ENCODE assay signal across 8 cellular contexts in genomic region chr9:127452481-127453092, GRCh38. TPM values are rescaled to one million over a fixed set of nuclear protein-coding genes. Genes with fewer than 3 reads are reported as not detected.
DNase-seq lines count a peak whose midpoint lies in the region; ATAC-seq and TF ChIP-seq lines count a peak whose summit lies in the region.

No MANE protein-coding gene starts in this region.

- H3K4me1 ChIP-seq in BE2C (no peaks in the 10 kb centered on the region; the same call in 1 of the 2 replicates), adrenal gland (replicated peaks in 1 of 2) (peaks cover 16 to 38% of the 10 kb centered on the region in 2 donors), iPS-20b (ENCODE audit: insufficient read depth, low read length) (peaks cover 5% of the 10 kb centered on the region; the same call in 1 of the 2 replicates), subcutaneous abdominal adipose tissue (ENCODE audit: control insufficient read depth in 5 of 5, insufficient read depth in 5 of 5, low read length in 5 of 5) (peaks cover 8 to 62% (median 40%) of the 10 kb centered on the region in 5 donors)

- H3K4me3 Mint-ChIP-seq in IgD-negative memory B cell: peak overlapping the region; percentile 95 to 99 (median 96)

- H3K9me3 ChIP-seq in BE2C (no peaks in the 10 kb centered on the region), adrenal gland (replicated peaks in 1 of 3) (no peaks in the 10 kb centered on the region), iPS-20b (ENCODE audit: insufficient read depth, low read depth, low read length) (no peaks in the 10 kb centered on the region), subcutaneous abdominal adipose tissue (ENCODE audit: control insufficient read depth in 5 of 5, low read length in 5 of 5) (no peaks in the 10 kb centered on the region)

- peaks cover 29 to 43% (median 30%) of the 10 kb centered on the region in 3 donors for H3K4me1 Mint-ChIP-seq in IgD-negative memory B cell

- ATAC-seq in HG02571 (IDR thresholded peaks at IDR 0.05; ENCODE audit: unreplicated experiment): no peak
- ATAC-seq in GM18870 (IDR thresholded peaks at IDR 0.05; ENCODE audit: unreplicated experiment): no peak

- H3K27ac ChIP-seq in adrenal gland (peak overlapping the region in 1 of 5 donors; percentile 93), iPS-20b (ENCODE audit: low read length) (no peak overlapping the region), subcutaneous abdominal adipose tissue (ENCODE audit: low read depth, low read length) (no peak overlapping the region)

- no peak for TF ChIP-seq POLR2A in adrenal gland (IDR thresholded peaks at IDR 0.05)

- H3K9me3 Mint-ChIP-seq in IgD-negative memory B cell: no peaks in the 10 kb centered on the region

- TF ChIP-seq CTCF in BE2C (IDR thresholded peaks at IDR 0.05; ENCODE audit: low read depth, low read length) (no peak; the same call in 1 of the 2 replicates), adrenal gland (IDR thresholded peaks at IDR 0.05) (no peak)

- H3K4me3 ChIP-seq in BE2C (ENCODE audit: low read depth, low read length) (peak overlapping the region; percentile 94), adrenal gland (peak overlapping the region in 1 of 4 donors; percentile 76), iPS-20b (ENCODE audit: low read length) (peak overlapping the region; percentile 95), subcutaneous abdominal adipose tissue (ENCODE audit: low read depth in 1 of 5, low read length in 5 of 5) (peak overlapping the region; percentile 27 to 92 (median 87))

- no peaks in the 10 kb centered on the region for H3K27me3 Mint-ChIP-seq in IgD-negative memory B cell

- H3K36me3 Mint-ChIP-seq in IgD-negative memory B cell: peaks cover 10% of the 10 kb centered on the region

- DNase-seq in BE2C (peak; percentile 87), adrenal gland (peak; percentile 40 to 78 (median 65))
- DNase-seq in activated effector memory CD4-positive, alpha-beta T cell treated with Interleukin-2 at 50 U/mL for 16 hours: no peak

- 65 to 79% (median 77%) methylated on average over 7 of the region's 7 CpGs for WGBS in adrenal gland, 4 donors

- peaks cover 47% of the 10 kb centered on the region for H3K36me3 ChIP-seq in BE2C
- peaks cover 0 to 44% of the 10 kb centered on the region in 2 donors for H3K36me3 ChIP-seq in adrenal gland (replicated peaks in 1 of 2)
- peaks cover 48% of the 10 kb centered on the region for H3K36me3 ChIP-seq in iPS-20b (ENCODE audit: insufficient read depth, low read depth, low read length)
- peaks cover 4 to 45% (median 33%) of the 10 kb centered on the region in 5 donors for H3K36me3 ChIP-seq in subcutaneous abdominal adipose tissue (ENCODE audit: control insufficient read depth in 5 of 5, insufficient read depth in 5 of 5, low read length in 5 of 5)

- H3K27ac Mint-ChIP-seq in IgD-negative memory B cell: peak overlapping the region; percentile 88 to 97 (median 97)

- intact Hi-C loops in adrenal gland (cut with DNase I): no loop called here

- H3K9ac ChIP-seq in iPS-20b (ENCODE audit: low read depth, low read length) (peak overlapping the region; percentile 99; the same call in 1 of the 2 replicates), subcutaneous abdominal adipose tissue (ENCODE audit: low read length in 5 of 5) (peak overlapping the region in 2 of 5 donors; percentile 93 to 94)

- H3K27me3 ChIP-seq in BE2C (no peaks in the 10 kb centered on the region), adrenal gland (no peaks in the 10 kb centered on the region), iPS-20b (ENCODE audit: insufficient read depth, low read length) (no peaks in the 10 kb centered on the region), subcutaneous abdominal adipose tissue (ENCODE audit: control insufficient read depth in 5 of 5, insufficient read depth in 4 of 5, low read length in 5 of 5) (no peaks in the 10 kb centered on the region)

RNA-seq across cellular contexts. Expression of gene LRSAM1, which starts 1.3 kb away (rescaled TPM):
- polyA plus RNA-seq in BE2C (2012; ENCODE audit: insufficient read depth, insufficient read length, low read depth): 20.5 TPM
- polyA plus RNA-seq in IgD-negative memory B cell (15.7 TPM), adrenal gland (10 to 100 TPM in 2 of 3 donors, 1 to 10 TPM in 1; 6.8 to 74.8 (median 36.8) TPM)
- total RNA-seq in adrenal gland: 10 to 100 TPM; 18.3 to 31.0 (median 29.3) TPM

RNA-seq across cellular contexts. Expression of gene RPL12, which starts 1.4 kb away (rescaled TPM):
- polyA plus RNA-seq in BE2C (2012; ENCODE audit: insufficient read depth, insufficient read length, low read depth): 694 TPM
- polyA plus RNA-seq in IgD-negative memory B cell (2,090 TPM), adrenal gland (1,000 to 10,000 TPM; 1,610 to 4,212 (median 2,925) TPM)
- 1,000 to 10,000 TPM in 6 of 8 donors, 100 to 1,000 TPM in 2; 879 to 2,396 (median 1,368) TPM for total RNA-seq in adrenal gland

RNA-seq across cellular contexts. Expression of gene ZNF79, which starts 28.4 kb away (rescaled TPM):
- 12.8 TPM for polyA plus RNA-seq in BE2C (2012; ENCODE audit: insufficient read depth, insufficient read length, low read depth)
- polyA plus RNA-seq in IgD-negative memory B cell (8.7 TPM), adrenal gland (1 to 10 TPM; 5.5 to 7.5 (median 6.8) TPM)
- 10 to 100 TPM in 7 of 8 donors, 1 to 10 TPM in 1; 9.6 to 16.5 (median 12.0) TPM for total RNA-seq in adrenal gland

RNA-seq across cellular contexts. Expression of gene SLC2A8, which starts 55.6 kb away (rescaled TPM):
- polyA plus RNA-seq in BE2C (2012; ENCODE audit: insufficient read depth, insufficient read length, low read depth): 39.2 TPM
- polyA plus RNA-seq in IgD-negative memory B cell: 7.8 TPM
- 100 to 1,000 TPM in 1 of 8 donors, 10 to 100 TPM in 7; 35.2 to 121 (median 68.6) TPM for total RNA-seq in adrenal gland
- 10 to 100 TPM; 17.1 to 66.6 (median 54.1) TPM for polyA plus RNA-seq in adrenal gland
